Comparison of ENCODE assay signal across 27 cellular contexts in genomic region chrX:40759374-40759773, GRCh38.
"Had no signal": no experiment of that assay in that cellular context is flagged by ENCODE, and none has a peak within 500 bp of the region (broad histone marks: within the 10 kb centered on the region; RNA-seq: fewer than 3 reads in every experiment).

No MANE protein-coding gene starts in this region.

- ATAC-seq: activated CD8-positive, alpha-beta T cell treated with anti-CD3 and anti-CD28 coated beads for 36 hours; activated T-cell treated with anti-CD3 and anti-CD28 coated beads, Interleukin-2, amount 50 U/mL, for 72 hours; activated T-helper 17 cell treated with anti-CD3 and anti-CD28 coated beads, Interleukin-2, amount 50 U/mL, for 72 hours had no signal

- H3K4me1 Mint-ChIP-seq: activated naive CD8-positive, alpha-beta T cell treated with anti-CD3 and anti-CD28 coated beads for 36 hours; activated T-helper 17 cell treated with anti-CD3 and anti-CD28 coated beads, Interleukin-2, amount 50 U/mL, for 72 hours had no signal

- H3K36me3 ChIP-seq: breast epithelium, MG63 had no signal

- H3K9me3 ChIP-seq: breast epithelium, MG63 had no signal

- H3K27ac Mint-ChIP-seq: activated CD4-positive, alpha-beta T cell treated with anti-CD3 and anti-CD28 coated beads, Interleukin-2, amount 10 ng/mL, durations not matched to agents 24 days and 14 days; activated CD8-positive, alpha-beta T cell treated with anti-CD3 and anti-CD28 coated beads for 36 hours; activated naive CD8-positive, alpha-beta T cell treated with anti-CD3 and anti-CD28 coated beads for 36 hours; activated T-cell treated with anti-CD3 and anti-CD28 coated beads, Interleukin-2, amount 50 U/mL, for 72 hours; activated T-helper 17 cell treated with anti-CD3 and anti-CD28 coated beads, Interleukin-2, amount 50 U/mL, for 72 hours had no signal

- H3K4me3 Mint-ChIP-seq: activated CD4-positive, alpha-beta T cell treated with anti-CD3 and anti-CD28 coated beads, Interleukin-2, amount 10 ng/mL, durations not matched to agents 24 days and 14 days; activated CD8-positive, alpha-beta T cell treated with anti-CD3 and anti-CD28 coated beads for 36 hours; activated naive CD8-positive, alpha-beta T cell treated with anti-CD3 and anti-CD28 coated beads for 36 hours; activated T-cell treated with anti-CD3 and anti-CD28 coated beads, Interleukin-2, amount 50 U/mL, for 72 hours; activated T-helper 17 cell treated with anti-CD3 and anti-CD28 coated beads, Interleukin-2, amount 50 U/mL, for 72 hours had no signal

- H3K27me3 Mint-ChIP-seq: activated CD4-positive, alpha-beta T cell treated with anti-CD3 and anti-CD28 coated beads, Interleukin-2, amount 10 ng/mL, durations not matched to agents 24 days and 14 days; activated CD8-positive, alpha-beta T cell treated with anti-CD3 and anti-CD28 coated beads for 36 hours; activated naive CD8-positive, alpha-beta T cell treated with anti-CD3 and anti-CD28 coated beads for 36 hours; activated T-helper 17 cell treated with anti-CD3 and anti-CD28 coated beads, Interleukin-2, amount 50 U/mL, for 72 hours had no signal

- DNase-seq: activated CD4-positive, alpha-beta T cell treated with anti-CD3 and anti-CD28 coated beads, Interleukin-2, amount 10 ng/mL, durations not matched to agents 24 days and 14 days; activated CD4-positive, alpha-beta T cell treated with anti-CD3 and anti-CD28 coated beads, Interleukin-2, amount 50 U/mL, for 4 hours; activated CD8-positive, alpha-beta T cell treated with anti-CD3 and anti-CD28 coated beads for 36 hours; activated effector memory CD4-positive, alpha-beta T cell treated with anti-CD3 and anti-CD28 coated beads, Interleukin-2, amount 50 U/mL, for 16 hours; activated naive CD4-positive, alpha-beta T cell; activated naive CD4-positive, alpha-beta T cell treated with anti-CD3 and anti-CD28 coated beads, Interleukin-2, amount 50 U/mL, for 16 hours; activated naive CD8-positive, alpha-beta T cell treated with anti-CD3 and anti-CD28 coated beads for 36 hours; activated T-cell treated with anti-CD3 and anti-CD28 coated beads, Interleukin-2, amount 50 U/mL, for 1 hour; activated T-cell treated with anti-CD3 and anti-CD28 coated beads, Interleukin-2, amount 50 U/mL, for 72 hours; amniotic stem cell; aorta; Karpas-422; MG63; NCI-H1048; NCI-H1105 treated with DMSO at 0.1 percent for 48 hours; NCI-H1436; NCI-H1694 treated with DMSO at 0.1 percent for 48 hours; NCI-H2029; NCI-H345; NCI-H524 treated with DMSO at 0.1 percent for 48 hours; NK-92 treated with Interleukin-12 subunit alpha and Interleukin-12 subunit beta, amount 100 ng/mL, for 24 hours; OCI-M1; Right ventricle myocardium superior; T1000 had no signal

- H3K27ac ChIP-seq: breast epithelium had no signal

- H3K4me3 ChIP-seq: breast epithelium, MG63 had no signal

- H3K9me3 Mint-ChIP-seq: activated CD8-positive, alpha-beta T cell treated with anti-CD3 and anti-CD28 coated beads for 36 hours; activated naive CD8-positive, alpha-beta T cell treated with anti-CD3 and anti-CD28 coated beads for 36 hours; activated T-helper 17 cell treated with anti-CD3 and anti-CD28 coated beads, Interleukin-2, amount 50 U/mL, for 72 hours had no signal

- FAIRE-seq: TTC549 had no signal

- H3K4me1 ChIP-seq: breast epithelium had no signal

- H3K27me3 ChIP-seq: MG63 had no signal

- H3K36me3 Mint-ChIP-seq: activated naive CD8-positive, alpha-beta T cell treated with anti-CD3 and anti-CD28 coated beads for 36 hours had no signal
